17 cellular contexts compared by ENCODE assay signal in the genomic region with DNA sequence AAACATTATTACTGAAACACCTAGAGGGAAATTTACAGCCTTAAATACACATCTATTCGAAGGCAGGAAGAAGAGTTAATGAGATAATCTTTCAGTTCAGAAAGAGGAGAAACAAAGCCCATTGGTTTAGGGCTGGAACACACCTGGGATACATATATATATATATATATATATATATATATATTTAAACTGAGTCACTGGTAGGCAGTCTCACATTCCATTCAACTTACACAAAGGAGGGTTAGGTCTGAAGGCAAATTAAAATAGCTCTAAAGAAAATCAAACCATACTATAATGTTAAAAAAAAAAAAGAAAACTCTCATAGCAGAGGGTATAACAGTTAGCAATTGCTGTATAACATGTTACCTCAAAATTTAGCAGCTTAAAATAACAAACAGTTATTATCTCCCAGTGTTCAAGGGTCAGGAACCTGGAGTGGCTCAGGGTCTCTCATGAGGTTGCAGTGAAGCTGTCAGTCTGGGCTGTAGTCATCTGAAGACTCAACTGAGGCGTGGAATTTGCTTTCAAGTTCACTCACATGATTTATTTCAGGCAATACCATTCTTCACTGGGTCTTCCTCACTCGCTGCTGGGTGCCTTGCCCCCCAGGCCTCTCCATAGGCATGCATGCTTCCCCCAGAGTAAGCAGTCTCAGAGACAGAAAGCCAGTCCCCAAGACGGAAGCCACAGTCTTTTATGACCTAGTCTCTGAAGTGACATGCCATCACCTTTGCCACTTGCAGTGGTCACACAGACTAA.
DNase-seq lines count a peak whose midpoint lies in the region; TF ChIP-seq lines count a peak whose summit lies in the region.
"Had no signal": no experiment of that assay in that cellular context is flagged by ENCODE, and none has a peak within 500 bp of the region (broad histone marks: within the 10 kb centered on the region; RNA-seq: fewer than 3 reads in every experiment).

No MANE protein-coding gene starts in this region.

- H3K79me2 ChIP-seq in trophoblast cell (ENCODE audit: control insufficient read depth, insufficient read depth, low read length, poor library complexity): peaks cover 2% of the 10 kb centered on the region

- no peak overlapping the region for H3K4ac ChIP-seq in trophoblast cell (ENCODE audit: low read depth, low read length)

- peaks cover 21 to 29% of the 10 kb centered on the region in 2 experiments for H3K4me1 ChIP-seq in trophoblast cell (ENCODE audit: control insufficient read depth in 1 of 2, insufficient read depth in 2 of 2, low read length in 2 of 2)
- no peaks in the 10 kb centered on the region for H3K4me1 ChIP-seq in tibial artery

- H4K12ac ChIP-seq in trophoblast cell (ENCODE audit: low read depth, low read length): no peak overlapping the region

- H2BK12ac ChIP-seq in trophoblast cell (ENCODE audit: low read length): peak overlapping the region; percentile 44

- peak overlapping the region; percentile 31 for H3K4me3 ChIP-seq in trophoblast cell (ENCODE audit: low read depth, low read length)
- H3K4me3 ChIP-seq in tibial artery: no peak overlapping the region
- H3K4me3 ChIP-seq: A549 had no signal

- intact Hi-C loops in tibial artery (cut with DNase I; ENCODE audit: low total_unique reads): no loop called here

- H2AFZ ChIP-seq in trophoblast cell (ENCODE audit: insufficient read depth, low read length, poor library complexity): no peak overlapping the region

- H2BK5ac ChIP-seq in trophoblast cell (ENCODE audit: low read depth, low read length, poor library complexity): no peak overlapping the region

- no peak overlapping the region for H4K8ac ChIP-seq in trophoblast cell (ENCODE audit: low read depth, low read length)

- H3K9me3 ChIP-seq in trophoblast cell (ENCODE audit: insufficient read depth, low read depth, low read length) (peaks cover 3% of the 10 kb centered on the region), tibial artery (no peaks in the 10 kb centered on the region)
- H3K9me3 ChIP-seq: A549, BE2C had no signal

- CTCF ChIA-PET in RWPE1 (lab: Yijun Ruan, JAX): interaction anchor here (0.6 to 1.0 kb wide), 3 partner anchors 20 to 149 kb away, joined by 3 to 4 read pairs (median 4); no protein-coding TSS in a partner anchor

- H3K36me3 ChIP-seq in trophoblast cell (ENCODE audit: control insufficient read depth in 1 of 2, insufficient read depth in 2 of 2, low read length in 2 of 2) (peaks cover 0 to 3% of the 10 kb centered on the region in 2 experiments), tibial artery (no peaks in the 10 kb centered on the region)
- H3K36me3 ChIP-seq: BE2C had no signal

- H3K27ac ChIP-seq in RWPE1 (peak overlapping the region; percentile 34; the same call in 1 of the 2 replicates), epithelial cell of prostate (peak overlapping the region; percentile 59), trophoblast cell (ENCODE audit: low read depth, low read length) (no peak overlapping the region), tibial artery (no peak overlapping the region)
- H3K27ac ChIP-seq: A549, C4-2B, HL-60 had no signal

- POLR2A ChIA-PET in RWPE1 (lab: Yijun Ruan, JAX; ENCODE audit: low non-redundant PET): no interaction called here

- H3K9ac ChIP-seq in trophoblast cell (ENCODE audit: low read length): peak overlapping the region; percentile 28

- peak overlapping the region; percentile 13 for H3K14ac ChIP-seq in trophoblast cell (ENCODE audit: low read length)

- no CpG with 5 or more reads among the region's 4 CpGs for WGBS in trophoblast cell (ENCODE audit: extremely low coverage, insufficient coverage, insufficient read length)

- peak overlapping the region; percentile 55 for H2BK120ac ChIP-seq in trophoblast cell (ENCODE audit: insufficient read depth, low read length, poor library complexity)

- H3K18ac ChIP-seq in trophoblast cell (ENCODE audit: low read length): peak overlapping the region; percentile 4

- no peaks in the 10 kb centered on the region for H3K27me3 ChIP-seq in trophoblast cell (ENCODE audit: insufficient read depth, low read length)
- no peaks in the 10 kb centered on the region for H3K27me3 ChIP-seq in tibial artery
- H3K27me3 ChIP-seq: BE2C had no signal

- peaks cover 42% of the 10 kb centered on the region for H3K79me1 ChIP-seq in trophoblast cell (ENCODE audit: low read length)

- no peak overlapping the region for H3K4me2 ChIP-seq in trophoblast cell (ENCODE audit: low read length)
- H3K4me2 ChIP-seq: A549 had no signal

- H2AK5ac ChIP-seq in trophoblast cell (ENCODE audit: low read length): peak overlapping the region; percentile 31

- TF ChIP-seq CTCF in RWPE1 (conservative IDR thresholded peaks at IDR 0.05; ENCODE audit: low read depth) (no peak), tibial artery (IDR thresholded peaks at IDR 0.05) (no peak)

- H4K91ac ChIP-seq in trophoblast cell (ENCODE audit: low read depth, low read length): peak overlapping the region; percentile 53

- DNase-seq in RWPE1 (ENCODE audit: low spot score): peak; percentile 79
- DNase-seq in epithelial cell of prostate (ENCODE audit: low read depth, low spot score): no peak
- no peak for DNase-seq in trophoblast cell
- DNase-seq in OCI-M2 (lab: John Stamatoyannopoulos, UW; ENCODE audit: unreplicated experiment): no peak
- DNase-seq in stimulated activated CD4-positive, alpha-beta T cell treated with anti-CD3 and anti-CD28 coated beads, Interleukin-1b, Interleukin-23, amount 100 ng/mL, for 48 hours: no peak
- no peak for DNase-seq in tibial artery
- DNase-seq: BE2C; CD4-positive, alpha-beta memory T cell; COR-L47; DND-41; GDM1; GOT3; H9; HFFc6 had no signal

- no peak overlapping the region for H3K23ac ChIP-seq in trophoblast cell (ENCODE audit: low read length)

Comparison
In these comparisons a context has a peak if more than half of its experiments do, and no peak if none do; other contexts are left out.
1. H3K27ac ChIP-seq: peak in RWPE1 (single experiment) and epithelial cell of prostate (single experiment); none in trophoblast cell (single experiment) and tibial artery (0 of 2).